ENCODE assay signal across 8 cellular contexts in genomic region chr12:10613334-10614055, GRCh38. TPM values are rescaled to one million over a fixed set of nuclear protein-coding genes. Genes with fewer than 3 reads are reported as not detected.
A peak's percentile ranks its signal among the peaks of the same experiment; 100 is the strongest.
DNase-seq lines count a peak whose midpoint lies in the region; ATAC-seq and TF ChIP-seq lines count a peak whose summit lies in the region.

MAGOHB (minus strand) TSS chr12:10613609; CDS start chr12:10613532, 77 bp downstream.

- H3K27ac ChIP-seq in PC-3 (ENCODE audit: low read length) (peak within 1 kb of the TSS; percentile 80), epithelial cell of prostate (peak within 1 kb of the TSS; percentile 77)

- H3K4me3 ChIP-seq in PC-3 (ENCODE audit: low read length), result peak within 1 kb of the TSS; percentile 88
- H3K4me3 ChIP-seq in mucosa of descending colon, result peak within 1 kb of the TSS; percentile 62

- peak within 1 kb of the TSS; percentile 97 for H3K4me2 ChIP-seq in PC-3 (ENCODE audit: low read length)

- peak; percentile 41; the same call in 1 of the 2 replicates for TF ChIP-seq EP300 in Ishikawa (IDR thresholded peaks at IDR 0.05; ENCODE audit: borderline replicate concordance)

- no peaks in the 10 kb centered on the region for H3K27me3 ChIP-seq in PC-3 (ENCODE audit: low read length)

- CTCF ChIA-PET in PC-3 (lab: Charles Lee), result interaction anchor here (0.6 to 0.7 kb wide), 3 partner anchors 57 to 79 kb away, joined by 3 to 8 read pairs (median 4); no protein-coding TSS in a partner anchor

- BruUV-seq in PC-3 (replicated peaks; lab: Mats Ljungman, UMichigan), result TSS peak; percentile 99

- H3K79me2 ChIP-seq in PC-3 (ENCODE audit: low read length), result peaks cover 29% of the 10 kb centered on the region

- H2AFZ ChIP-seq in PC-3 (ENCODE audit: low read length), result peak within 1 kb of the TSS; percentile 94

- no peak for TF ChIP-seq RAD21 in Ishikawa (IDR thresholded peaks at IDR 0.05; ENCODE audit: low read depth)

- peaks cover 13% of the 10 kb centered on the region for H3K36me3 ChIP-seq in PC-3 (ENCODE audit: low read depth, low read length)
- H3K36me3 ChIP-seq in mucosa of descending colon (ENCODE audit: low read depth), result no peaks in the 10 kb centered on the region

- H3K4me1 ChIP-seq in PC-3 (ENCODE audit: insufficient read depth, low read length) (peaks cover 39% of the 10 kb centered on the region), mucosa of descending colon (ENCODE audit: low read depth) (peaks cover 11% of the 10 kb centered on the region)

- no peaks in the 10 kb centered on the region for H4K20me1 ChIP-seq in PC-3 (ENCODE audit: low read length)

- H3F3A ChIP-seq in PC-3 (ENCODE audit: low read length, unreplicated experiment), result no peaks in the 10 kb centered on the region

- intact Hi-C loops in PC-3 (cut with micrococcal nuclease) (no loop called here), mucosa of descending colon (cut with DNase I, micrococcal nuclease) (loop anchor here in 1 of 2 donors (10.0 kb wide), 1 partner anchor 51 kb away; no protein-coding TSS in a partner anchor)

- POLR2A ChIA-PET in PC-3 (lab: Charles Lee; ENCODE audit: unreplicated experiment), result interaction anchor here (0.5 to 0.7 kb wide), 3 partner anchors 21 to 58 kb away, joined by 3 to 4 read pairs (median 4); no protein-coding TSS in a partner anchor

- TF ChIP-seq CTCF in PC-3 (conservative IDR thresholded peaks at IDR 0.05; ENCODE audit: low read depth, low read length), result no peak
- no peak for TF ChIP-seq CTCF in mucosa of descending colon (IDR thresholded peaks at IDR 0.05)

- H3K9me2 ChIP-seq in PC-3 (replicated peaks; ENCODE audit: low read length), result no peaks in the 10 kb centered on the region

- ATAC-seq in GM21576 (IDR thresholded peaks at IDR 0.05; ENCODE audit: unreplicated experiment), result peak; percentile 96
- peak; percentile 81 for ATAC-seq in PC-3
- peak; percentile 99 for ATAC-seq in mucosa of descending colon

- peak; percentile 93 for DNase-seq in DMS114 treated with DMSO at 0.1 percent for 48 hours (lab: John Stamatoyannopoulos, UW; ENCODE audit: unreplicated experiment)
- DNase-seq in PC-3, result peak; percentile 95
- DNase-seq in activated T-cell treated with anti-CD3 and anti-CD28 coated beads for 48 hours (ENCODE audit: low read depth), result peak; percentile 98
- DNase-seq in epithelial cell of prostate (ENCODE audit: low read depth, low spot score), result peak; percentile 89
- DNase-seq in mucosa of descending colon, result peak; percentile 97 to 99 (median 98)
- peak; percentile 98 for DNase-seq in stimulated activated CD8-positive, alpha-beta memory T cell treated with anti-CD3 and anti-CD28 coated beads, Interleukin-4, amount 100 ng/mL, for 24 hours (ENCODE audit: low read depth)

- no peaks in the 10 kb centered on the region for H3K9me3 ChIP-seq in PC-3 (ENCODE audit: low read length)
- H3K9me3 ChIP-seq in mucosa of descending colon, result no peaks in the 10 kb centered on the region

- H3K9ac ChIP-seq in PC-3 (ENCODE audit: low read length), result peak within 1 kb of the TSS; percentile 100

TF ChIP-seq in Ishikawa, 13 proteins besides CTCF, POLR2A, EP300 and RAD21:
- no peak for TF ChIP-seq CEBPB (IDR thresholded peaks at IDR 0.05)
- TF ChIP-seq USF1 (IDR thresholded peaks at IDR 0.05), result peak; percentile 57
- TF ChIP-seq REST (IDR thresholded peaks at IDR 0.05; ENCODE audit: low read depth), result no peak
- TF ChIP-seq, protein P1, sequence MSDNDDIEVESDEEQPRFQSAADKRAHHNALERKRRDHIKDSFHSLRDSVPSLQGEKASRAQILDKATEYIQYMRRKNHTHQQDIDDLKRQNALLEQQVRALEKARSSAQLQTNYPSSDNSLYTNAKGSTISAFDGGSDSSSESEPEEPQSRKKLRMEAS (IDR thresholded peaks at IDR 0.05), result peak; percentile 99
- TF ChIP-seq FOXM1 (IDR thresholded peaks at IDR 0.05; ENCODE audit: borderline replicate concordance, low read depth), result peak; percentile 27; the same call in 1 of the 2 replicates
- TF ChIP-seq CREB1 (IDR thresholded peaks at IDR 0.05; ENCODE audit: low read depth), result peak; percentile 100
- peak; percentile 44 for TF ChIP-seq NFIC (IDR thresholded peaks at IDR 0.05)
- TF ChIP-seq EGR1 (IDR thresholded peaks at IDR 0.05), result no peak
- TF ChIP-seq TAF1 (IDR thresholded peaks at IDR 0.05; ENCODE audit: low read depth), result peak; percentile 90
- peak; percentile 65; the same call in 1 of the 2 replicates for TF ChIP-seq ZBTB7A (IDR thresholded peaks at IDR 0.05; ENCODE audit: low read depth)
- peak; percentile 80 for TF ChIP-seq TCF12 (IDR thresholded peaks at IDR 0.05; ENCODE audit: low read depth)
- TF ChIP-seq YY1 (IDR thresholded peaks at IDR 0.05; ENCODE audit: low read depth), result peak; percentile 91
- no peak; the same call in 1 of the 2 replicates for TF ChIP-seq TEAD4 (IDR thresholded peaks at IDR 0.05)

RNA-seq across cellular contexts. Expression of gene MAGOHB, which starts in this region (rescaled TPM):
- total RNA-seq in PC-3 (2014; rRNA removed) (25.6 and 36.8 TPM in 2 replicates), mucosa of descending colon (10 to 100 TPM in 2 of 3 donors, 1 to 10 TPM in 1; 9.6 to 14.7 (median 13.7) TPM)

Comparison
In these comparisons a context has a peak if more than half of its experiments do, and no peak if none do; other contexts are left out.
1. Peak in every context shown above with its lines: DNase-seq, ATAC-seq, H3K4me3 ChIP-seq and H3K27ac ChIP-seq.